9 cellular contexts compared by ENCODE assay signal in the genomic region with DNA sequence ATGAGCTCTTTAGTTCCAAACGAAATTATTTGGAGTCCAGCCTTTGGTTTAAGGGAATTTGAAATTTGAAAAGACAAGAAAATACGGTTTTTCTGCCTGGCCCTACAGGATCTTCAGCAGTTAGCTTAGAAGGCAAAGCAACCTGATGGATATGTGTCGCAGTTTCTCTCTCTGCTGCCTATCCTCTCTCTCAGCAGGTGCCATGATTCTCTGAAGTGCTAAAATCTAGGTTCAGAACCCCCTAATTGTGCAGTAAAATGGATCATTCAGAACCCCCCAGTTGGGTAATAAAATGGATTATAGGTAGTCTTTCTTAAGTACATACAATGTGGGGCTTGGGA. TPM values are rescaled to one million over a fixed set of nuclear protein-coding genes. Genes with fewer than 3 reads are reported as not detected.
DNase-seq lines count a peak whose midpoint lies in the region; ATAC-seq, FAIRE-seq and TF ChIP-seq lines count a peak whose summit lies in the region.
"Had no signal": no experiment of that assay in that cellular context is flagged by ENCODE, and none has a peak within 500 bp of the region (broad histone marks: within the 10 kb centered on the region; RNA-seq: fewer than 3 reads in every experiment).

No MANE protein-coding gene starts in this region.

- H3K9me3 ChIP-seq in mucosa of stomach (ENCODE audit: control insufficient read depth, low read length), result no peaks in the 10 kb centered on the region

- ATAC-seq in GM19452 (IDR thresholded peaks at IDR 0.05; ENCODE audit: unreplicated experiment) (peak; percentile 9), HG03175 (IDR thresholded peaks at IDR 0.05; ENCODE audit: unreplicated experiment) (peak; percentile 24)

- no peaks in the 10 kb centered on the region for H3K36me3 ChIP-seq in mucosa of stomach (ENCODE audit: control insufficient read depth, insufficient read depth, low read length)

- H3K4me3 ChIP-seq in mucosa of stomach (ENCODE audit: low read length), result peak overlapping the region; percentile 90

- H3K9ac ChIP-seq in mucosa of stomach (ENCODE audit: low read length), result peak overlapping the region; percentile 68

- H3K36me3 Mint-ChIP-seq in brain, result no peaks in the 10 kb centered on the region

- no peak for FAIRE-seq in HTR-8/SVneo (lab: Jason Lieb, UNC)

- peaks cover 4% of the 10 kb centered on the region for H3K27me3 Mint-ChIP-seq in brain

- peaks cover 12% of the 10 kb centered on the region for H3K4me1 ChIP-seq in mucosa of stomach (ENCODE audit: control insufficient read depth, insufficient read depth, low read length)

- H3K4me3 Mint-ChIP-seq in brain, result peak overlapping the region; percentile 92 to 99 (median 95)

- no peak for TF ChIP-seq CTCF in brain (conservative IDR thresholded peaks at IDR 0.05)

- H3K4me1 Mint-ChIP-seq in brain, result peaks cover 33% of the 10 kb centered on the region

- H3K27me3 ChIP-seq in mucosa of stomach (ENCODE audit: control insufficient read depth, insufficient read depth, low read length), result no peaks in the 10 kb centered on the region

- DNase-seq in stimulated activated CD4-positive, alpha-beta T cell treated with anti-CD3 and anti-CD28 coated beads, Interleukin-2, amount 100 ng/mL, for 24 hours, result no peak
- no peak for DNase-seq in retina
- DNase-seq in NCI-H187 (lab: John Stamatoyannopoulos, UW), result no peak
- no peak for DNase-seq in HTR-8/SVneo (ENCODE audit: insufficient read length, low spot score)

- H3K27ac Mint-ChIP-seq in brain, result peak overlapping the region; percentile 1 to 92 (median 36)

- H3K9me3 Mint-ChIP-seq in brain, result peaks cover 3 to 12% (median 10%) of the 10 kb centered on the region in 5 experiments

RNA-seq across cellular contexts. Expression of a gene that starts 0.4 kb away (rescaled TPM):
- 2.3 TPM for polyA plus RNA-seq in brain (ENCODE audit: insufficient read depth, low read depth, low replicate concordance)

RNA-seq across cellular contexts. Expression of a gene that starts 47.6 kb away (rescaled TPM):
- polyA plus RNA-seq in brain (ENCODE audit: insufficient read depth, low read depth, low replicate concordance), result 0.15 TPM
- polyA plus RNA-seq: adipose tissue had no signal
